In the genomic region with DNA sequence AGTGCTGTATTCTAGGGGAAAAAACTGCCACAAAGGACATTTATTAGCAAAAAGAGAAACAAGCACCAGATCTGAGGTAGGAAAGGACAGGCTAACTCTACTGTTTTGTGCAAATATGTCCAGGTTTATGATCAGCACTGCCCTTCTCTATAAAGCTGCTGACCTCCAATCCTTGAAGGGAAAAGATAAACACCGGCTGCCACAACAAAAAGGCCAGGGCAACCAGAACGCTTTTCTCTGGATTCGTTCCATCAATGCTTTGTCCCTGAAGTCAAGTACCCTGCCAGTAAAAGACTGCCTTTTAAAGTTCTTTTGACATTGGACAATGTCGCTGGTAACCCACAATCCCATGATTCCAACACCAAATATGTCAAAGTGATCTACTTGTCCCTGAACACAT, we compare ENCODE assay signal across 21 cellular contexts. TPM values are rescaled to one million over a fixed set of nuclear protein-coding genes. Genes with fewer than 3 reads are reported as not detected.
DNase-seq lines count a peak whose midpoint lies in the region; ATAC-seq and TF ChIP-seq lines count a peak whose summit lies in the region.
"Had no signal": no experiment of that assay in that cellular context is flagged by ENCODE, and none has a peak within 500 bp of the region (broad histone marks: within the 10 kb centered on the region; RNA-seq: fewer than 3 reads in every experiment).

No MANE protein-coding gene starts in this region.

- H2AFZ ChIP-seq in trophoblast cell (ENCODE audit: insufficient read depth, low read length, poor library complexity), result no peak overlapping the region

- H2BK5ac ChIP-seq in trophoblast cell (ENCODE audit: low read depth, low read length, poor library complexity), result no peak overlapping the region

- H3K27ac ChIP-seq in breast epithelium, result no peak overlapping the region
- H3K27ac ChIP-seq in endodermal cell (ENCODE audit: low read depth, low read length), result no peak overlapping the region
- H3K27ac ChIP-seq in trophoblast cell (ENCODE audit: low read depth, low read length), result no peak overlapping the region

- no peak overlapping the region for H4K91ac ChIP-seq in trophoblast cell (ENCODE audit: low read depth, low read length)

- no peak overlapping the region for H4K8ac ChIP-seq in trophoblast cell (ENCODE audit: low read depth, low read length)

- H3K18ac ChIP-seq in trophoblast cell (ENCODE audit: low read length), result no peak overlapping the region

- no peak for TF ChIP-seq CTCF in MCF 10A (IDR thresholded peaks at IDR 0.05; ENCODE audit: unreplicated experiment)
- TF ChIP-seq CTCF in breast epithelium (IDR thresholded peaks at IDR 0.05), result no peak
- TF ChIP-seq CTCF in endodermal cell (conservative IDR thresholded peaks at IDR 0.05), result no peak

- H3K27me3 Mint-ChIP-seq in MCF 10A (ENCODE audit: insufficient read depth, unreplicated experiment), result no peaks in the 10 kb centered on the region
- H3K27me3 Mint-ChIP-seq in endodermal cell (ENCODE audit: insufficient read depth), result no peaks in the 10 kb centered on the region

- CTCF ChIA-PET in MCF 10A (lab: Yijun Ruan, JAX), result interaction anchor here (0.8 kb wide), 1 partner anchor 112 kb away, joined by 3 read pairs; no protein-coding TSS in a partner anchor

- no peak overlapping the region for H2AK5ac ChIP-seq in trophoblast cell (ENCODE audit: low read length)

- H3K4ac ChIP-seq in trophoblast cell (ENCODE audit: low read depth, low read length), result peak overlapping the region; percentile 24

- TF ChIP-seq POLR2A in breast epithelium (IDR thresholded peaks at IDR 0.05) (no peak), GM18505 (IDR thresholded peaks at IDR 0.05; ENCODE audit: borderline replicate concordance, extremely low read depth, insufficient read depth, insufficient read length) (no peak)

- H3K36me3 ChIP-seq in breast epithelium (no peaks in the 10 kb centered on the region), endodermal cell (ENCODE audit: control insufficient read depth, insufficient read depth, low read length) (peaks cover 95% of the 10 kb centered on the region), trophoblast cell (ENCODE audit: control insufficient read depth in 1 of 2, insufficient read depth in 2 of 2, low read length in 2 of 2) (peaks cover 0 to 2% of the 10 kb centered on the region in 2 experiments)
- H3K36me3 ChIP-seq: adrenal gland had no signal

- H3K4me1 Mint-ChIP-seq in MCF 10A (ENCODE audit: insufficient read depth, unreplicated experiment), result peaks cover 20% of the 10 kb centered on the region
- peaks cover 31% of the 10 kb centered on the region for H3K4me1 Mint-ChIP-seq in endodermal cell

- peaks cover 0 to 5% of the 10 kb centered on the region in 2 donors for H3K9me3 ChIP-seq in breast epithelium
- peaks cover 33% of the 10 kb centered on the region for H3K9me3 ChIP-seq in endodermal cell (ENCODE audit: control insufficient read depth, low read length)
- peaks cover 1% of the 10 kb centered on the region for H3K9me3 ChIP-seq in trophoblast cell (ENCODE audit: insufficient read depth, low read depth, low read length)

- no peak overlapping the region for H3K4me3 Mint-ChIP-seq in MCF 10A (ENCODE audit: unreplicated experiment)
- H3K4me3 Mint-ChIP-seq in endodermal cell, result no peak overlapping the region
- H3K4me3 Mint-ChIP-seq: naive B cell had no signal

- BruUV-seq in MCF 10A (replicated peaks; lab: Mats Ljungman, UMichigan), result no TSS peak

- H3K4me3 ChIP-seq in breast epithelium (no peak overlapping the region), endodermal cell (ENCODE audit: low read length) (no peak overlapping the region), trophoblast cell (ENCODE audit: low read depth, low read length) (no peak overlapping the region)
- H3K4me3 ChIP-seq: adrenal gland, K562 had no signal

- intact Hi-C loops in MCF 10A (cut with micrococcal nuclease) (no loop called here), breast epithelium (cut with DNase I; ENCODE audit: low total_unique reads) (no loop called here)

- no peak overlapping the region for H2BK120ac ChIP-seq in trophoblast cell (ENCODE audit: insufficient read depth, low read length, poor library complexity)

- H3K79me1 ChIP-seq in trophoblast cell (ENCODE audit: low read length), result peaks cover 7% of the 10 kb centered on the region

- H3K4me2 ChIP-seq in trophoblast cell (ENCODE audit: low read length), result no peak overlapping the region

- H3K14ac ChIP-seq in trophoblast cell (ENCODE audit: low read length), result no peak overlapping the region

- peaks cover 13% of the 10 kb centered on the region for H3K79me2 ChIP-seq in trophoblast cell (ENCODE audit: control insufficient read depth, insufficient read depth, low read length, poor library complexity)

- POLR2A ChIA-PET in MCF 10A (lab: Yijun Ruan, JAX), result interaction anchor here (0.5 kb wide), 1 partner anchor 830 kb away, joined by 3 read pairs; no protein-coding TSS in a partner anchor

- ATAC-seq in GM19397 (IDR thresholded peaks at IDR 0.05; ENCODE audit: unreplicated experiment), result no peak
- ATAC-seq in GM18505 (IDR thresholded peaks at IDR 0.05; ENCODE audit: unreplicated experiment), result no peak
- ATAC-seq: HCT116, K562 had no signal

- H3K9ac ChIP-seq in endodermal cell (ENCODE audit: extremely low read depth, low read length, poor library complexity, severe bottlenecking) (no peak overlapping the region), trophoblast cell (ENCODE audit: low read length) (no peak overlapping the region)

- 94 to 95% methylated on average over 4 of the region's 4 CpGs for WGBS in endodermal cell (ENCODE audit: insufficient coverage in 1 of 2, insufficient read length in 1 of 2), 2 experiments
- WGBS in trophoblast cell (ENCODE audit: extremely low coverage, insufficient coverage, insufficient read length), result no CpG with 5 or more reads among the region's 4 CpGs

- H3K27ac Mint-ChIP-seq in MCF 10A (ENCODE audit: low read depth, unreplicated experiment) (peak overlapping the region; percentile 10), endodermal cell (peak overlapping the region; percentile 1)
- H3K27ac Mint-ChIP-seq: naive B cell had no signal

- no peaks in the 10 kb centered on the region for H3K27me3 ChIP-seq in breast epithelium
- H3K27me3 ChIP-seq in endodermal cell (ENCODE audit: control insufficient read depth, insufficient read depth, low read length, poor library complexity, severe bottlenecking), result no peaks in the 10 kb centered on the region
- H3K27me3 ChIP-seq in trophoblast cell (ENCODE audit: insufficient read depth, low read length), result no peaks in the 10 kb centered on the region
- H3K27me3 ChIP-seq: adrenal gland had no signal

- H3K4me1 ChIP-seq in breast epithelium (no peaks in the 10 kb centered on the region), endodermal cell (ENCODE audit: control insufficient read depth, insufficient read depth, low read length) (peaks cover 10% of the 10 kb centered on the region), trophoblast cell (ENCODE audit: control insufficient read depth in 1 of 2, insufficient read depth in 2 of 2, low read length in 2 of 2) (peaks cover 4 to 11% of the 10 kb centered on the region in 2 experiments)

- H3K9me3 Mint-ChIP-seq in MCF 10A (ENCODE audit: unreplicated experiment) (peaks cover 9% of the 10 kb centered on the region), endodermal cell (peaks cover 18% of the 10 kb centered on the region)

- no peak overlapping the region for H4K12ac ChIP-seq in trophoblast cell (ENCODE audit: low read depth, low read length)

- H3K36me3 Mint-ChIP-seq in MCF 10A (ENCODE audit: insufficient read depth, unreplicated experiment), result peaks cover 11% of the 10 kb centered on the region
- H3K36me3 Mint-ChIP-seq in endodermal cell (ENCODE audit: low read depth), result peaks cover 54% of the 10 kb centered on the region

- DNase-seq in MCF 10A (ENCODE audit: unreplicated experiment) (no peak), breast epithelium (ENCODE audit: low spot score in 2 of 2) (no peak), NCI-H2029 treated with DMSO at 0.1 percent for 48 hours (lab: John Stamatoyannopoulos, UW) (peak; percentile 27), endodermal cell (no peak), trophoblast cell (no peak), NCI-H82 treated with DMSO at 0.1 percent for 48 hours (lab: John Stamatoyannopoulos, UW; ENCODE audit: unreplicated experiment) (no peak)
- DNase-seq: activated CD4-positive, alpha-beta T cell treated with anti-CD3 and anti-CD28 coated beads, Interleukin-2, amount 50 U/mL, for 4 hours; caudate nucleus; effector CD8-positive, alpha-beta T cell; naive B cell; NCI-H1092 treated with DMSO at 0.1 percent for 48 hours; NCI-H226; RPMI8226; small intestine; stimulated activated CD4-positive, alpha-beta T cell treated with anti-CD3 and anti-CD28 coated beads, Interleukin-4, amount 100 ng/mL, for 24 hours; substantia nigra had no signal

- no peak overlapping the region for H2BK12ac ChIP-seq in trophoblast cell (ENCODE audit: low read length)

- H3K23ac ChIP-seq in trophoblast cell (ENCODE audit: low read length), result no peak overlapping the region

RNA-seq across cellular contexts. Expression of a gene that starts 21.0 kb away (rescaled TPM):
- 148 and 167 TPM in 2 replicates for total RNA-seq in MCF 10A (2022)
- total RNA-seq in breast epithelium, result 100 to 1,000 TPM in 1 of 3 donors, 10 to 100 TPM in 2; 35.1 to 101 (median 73.6) TPM
- 100 to 1,000 TPM; 156 to 189 TPM for total RNA-seq in endodermal cell
- 69.1 TPM for polyA plus RNA-seq in endodermal cell (2013, experiment 1 of 2)
- polyA plus RNA-seq in endodermal cell (2013, experiment 2 of 2), result 67.2 TPM
- polyA plus RNA-seq in trophoblast cell (2013), result 67.3 and 70.4 TPM in 2 replicates
